ENCODE assay signal across 26 cellular contexts in genomic region chr19:1422943-1423342, GRCh38. TPM values are rescaled to one million over a fixed set of nuclear protein-coding genes. Genes with fewer than 3 reads are reported as not detected.
DNase-seq lines count a peak whose midpoint lies in the region; ATAC-seq and TF ChIP-seq lines count a peak whose summit lies in the region.
"Had no signal": no experiment of that assay in that cellular context is flagged by ENCODE, and none has a peak within 500 bp of the region (broad histone marks: within the 10 kb centered on the region; RNA-seq: fewer than 3 reads in every experiment).

No MANE protein-coding gene starts in this region.

- H3K4me1 ChIP-seq in adrenal gland (replicated peaks in 1 of 2) (peaks cover 0 to 35% of the 10 kb centered on the region in 2 donors), uterus (peaks cover 6% of the 10 kb centered on the region in 2 donors)

- H3K36me3 Mint-ChIP-seq in stimulated activated naive CD8-positive, alpha-beta T cell treated with anti-CD3 and anti-CD28 coated beads, Interleukin-15, Interleukin-2, amounts not matched to agents 100 ng/mL and 50 ng/mL, for 24 hours (ENCODE audit: low read depth), result peaks cover 62% of the 10 kb centered on the region
- peaks cover 22% of the 10 kb centered on the region for H3K36me3 Mint-ChIP-seq in mesothelial cell of epicardium
- peaks cover 39 to 59% of the 10 kb centered on the region in 2 donors for H3K36me3 Mint-ChIP-seq in stimulated activated naive B cell treated with anti-CD40 and anti-IgM and Interleukin-4, amounts not matched to agents 10 μg/mL and 1 μg/mL and 100 μg/mL, for 72 hours

- H3K4me1 Mint-ChIP-seq in stimulated activated naive CD8-positive, alpha-beta T cell treated with anti-CD3 and anti-CD28 coated beads, Interleukin-15, Interleukin-2, amounts not matched to agents 100 ng/mL and 50 ng/mL, for 24 hours (ENCODE audit: low read depth), result no peaks in the 10 kb centered on the region
- peaks cover 11% of the 10 kb centered on the region for H3K4me1 Mint-ChIP-seq in mesothelial cell of epicardium
- peaks cover 6 to 19% of the 10 kb centered on the region in 2 donors for H3K4me1 Mint-ChIP-seq in stimulated activated naive B cell treated with anti-CD40 and anti-IgM and Interleukin-4, amounts not matched to agents 10 μg/mL and 1 μg/mL and 100 μg/mL, for 72 hours
- H3K4me1 Mint-ChIP-seq: activated CD4-positive, alpha-beta memory T cell treated with anti-CD3 and anti-CD28 coated beads, Interleukin-2, amount 10 ng/mL, durations not matched to agents 7 days and 5 days; CD14-positive monocyte had no signal

- H3K27me3 Mint-ChIP-seq in stimulated activated naive CD8-positive, alpha-beta T cell treated with anti-CD3 and anti-CD28 coated beads, Interleukin-15, Interleukin-2, amounts not matched to agents 100 ng/mL and 50 ng/mL, for 24 hours, result no peaks in the 10 kb centered on the region
- H3K27me3 Mint-ChIP-seq in mesothelial cell of epicardium (ENCODE audit: low read depth), result no peaks in the 10 kb centered on the region
- H3K27me3 Mint-ChIP-seq in stimulated activated naive B cell treated with anti-CD40 and anti-IgM and Interleukin-4, amounts not matched to agents 10 μg/mL and 1 μg/mL and 100 μg/mL, for 72 hours, result no peaks in the 10 kb centered on the region
- H3K27me3 Mint-ChIP-seq: activated CD4-positive, alpha-beta memory T cell treated with anti-CD3 and anti-CD28 coated beads, Interleukin-2, amount 10 ng/mL, durations not matched to agents 7 days and 5 days; activated naive CD8-positive, alpha-beta T cell treated with anti-CD3 and anti-CD28 coated beads, Interleukin-2, amount 10 ng/mL, durations not matched to agents 7 days and 5 days; naive thymus-derived CD4-positive, alpha-beta T cell had no signal

- H3K27ac Mint-ChIP-seq in stimulated activated naive CD8-positive, alpha-beta T cell treated with anti-CD3 and anti-CD28 coated beads, Interleukin-15, Interleukin-2, amounts not matched to agents 100 ng/mL and 50 ng/mL, for 24 hours, result peak overlapping the region; percentile 54
- peak overlapping the region; percentile 77 for H3K27ac Mint-ChIP-seq in mesothelial cell of epicardium
- H3K27ac Mint-ChIP-seq in stimulated activated naive B cell treated with anti-CD40 and anti-IgM and Interleukin-4, amounts not matched to agents 10 μg/mL and 1 μg/mL and 100 μg/mL, for 72 hours, result no peak overlapping the region
- H3K27ac Mint-ChIP-seq: activated CD4-positive, alpha-beta memory T cell treated with anti-CD3 and anti-CD28 coated beads, Interleukin-2, amount 10 ng/mL, durations not matched to agents 7 days and 5 days; activated naive CD8-positive, alpha-beta T cell treated with anti-CD3 and anti-CD28 coated beads, Interleukin-2, amount 10 ng/mL, durations not matched to agents 7 days and 5 days had no signal

- H3K27me3 ChIP-seq in adrenal gland (no peaks in the 10 kb centered on the region), uterus (no peaks in the 10 kb centered on the region)
- H3K27me3 ChIP-seq: upper lobe of left lung had no signal

- ATAC-seq in stimulated activated naive CD8-positive, alpha-beta T cell treated with anti-CD3 and anti-CD28 coated beads, Interleukin-15, Interleukin-2, amounts not matched to agents 100 U/mL and 50 U/mL, for 24 hours, result no peak
- ATAC-seq in stimulated activated naive B cell treated with anti-CD40 and anti-IgM and Interleukin-4, amounts not matched to agents 10 μg/mL and 1 μg/mL and 100 μg/mL, for 72 hours (replicated peaks), result no peak
- ATAC-seq: GM12878 had no signal

- H3K4me3 ChIP-seq in adrenal gland, result no peak overlapping the region
- H3K4me3 ChIP-seq in uterus, result no peak overlapping the region
- H3K4me3 ChIP-seq in foreskin fibroblast (ENCODE audit: low read depth in 1 of 2, low read length in 2 of 2), result no peak overlapping the region
- H3K4me3 ChIP-seq: GM12878, upper lobe of left lung had no signal

- H3K9me3 ChIP-seq in adrenal gland (replicated peaks in 1 of 3) (no peaks in the 10 kb centered on the region), uterus (no peaks in the 10 kb centered on the region)
- H3K9me3 ChIP-seq: upper lobe of left lung had no signal

- TF ChIP-seq CTCF in adrenal gland (IDR thresholded peaks at IDR 0.05) (no peak), mesothelial cell of epicardium (IDR thresholded peaks at IDR 0.05; ENCODE audit: unreplicated experiment) (no peak), uterus (IDR thresholded peaks at IDR 0.05) (no peak), foreskin fibroblast (IDR thresholded peaks at IDR 0.05; ENCODE audit: low read depth, low read length) (no peak)

- TF ChIP-seq POLR2A in adrenal gland (IDR thresholded peaks at IDR 0.05) (no peak), uterus (IDR thresholded peaks at IDR 0.05) (no peak)

- no peak overlapping the region for H3K4me3 Mint-ChIP-seq in stimulated activated naive CD8-positive, alpha-beta T cell treated with anti-CD3 and anti-CD28 coated beads, Interleukin-15, Interleukin-2, amounts not matched to agents 100 ng/mL and 50 ng/mL, for 24 hours
- no peak overlapping the region for H3K4me3 Mint-ChIP-seq in mesothelial cell of epicardium
- H3K4me3 Mint-ChIP-seq in stimulated activated naive B cell treated with anti-CD40 and anti-IgM and Interleukin-4, amounts not matched to agents 10 μg/mL and 1 μg/mL and 100 μg/mL, for 72 hours, result no peak overlapping the region
- H3K4me3 Mint-ChIP-seq: activated CD4-positive, alpha-beta memory T cell treated with anti-CD3 and anti-CD28 coated beads, Interleukin-2, amount 10 ng/mL, durations not matched to agents 7 days and 5 days; activated naive CD8-positive, alpha-beta T cell treated with anti-CD3 and anti-CD28 coated beads, Interleukin-2, amount 10 ng/mL, durations not matched to agents 7 days and 5 days; CD14-positive monocyte; naive thymus-derived CD4-positive, alpha-beta T cell had no signal

- peaks cover 0 to 67% of the 10 kb centered on the region in 2 donors for H3K36me3 ChIP-seq in adrenal gland (replicated peaks in 1 of 2)
- H3K36me3 ChIP-seq in uterus, result no peaks in the 10 kb centered on the region

- no peaks in the 10 kb centered on the region for H3K9me3 Mint-ChIP-seq in stimulated activated naive CD8-positive, alpha-beta T cell treated with anti-CD3 and anti-CD28 coated beads, Interleukin-15, Interleukin-2, amounts not matched to agents 100 ng/mL and 50 ng/mL, for 24 hours
- no peaks in the 10 kb centered on the region for H3K9me3 Mint-ChIP-seq in mesothelial cell of epicardium
- no peaks in the 10 kb centered on the region for H3K9me3 Mint-ChIP-seq in stimulated activated naive B cell treated with anti-CD40 and anti-IgM and Interleukin-4, amounts not matched to agents 10 μg/mL and 1 μg/mL and 100 μg/mL, for 72 hours
- H3K9me3 Mint-ChIP-seq: activated CD4-positive, alpha-beta memory T cell treated with anti-CD3 and anti-CD28 coated beads, Interleukin-2, amount 10 ng/mL, durations not matched to agents 7 days and 5 days; activated naive CD8-positive, alpha-beta T cell treated with anti-CD3 and anti-CD28 coated beads, Interleukin-2, amount 10 ng/mL, durations not matched to agents 7 days and 5 days; CD14-positive monocyte had no signal

- H3K27ac ChIP-seq in adrenal gland, result peak overlapping the region; percentile 50 to 86 (median 65)
- peak overlapping the region; percentile 3 to 24 for H3K27ac ChIP-seq in uterus
- H3K27ac ChIP-seq: upper lobe of left lung had no signal

- intact Hi-C loops in adrenal gland (cut with DNase I), result no loop called here
- intact Hi-C loops in uterus (cut with DNase I; ENCODE audit: low total_unique reads), result no loop called here

- no peak for DNase-seq in stimulated activated naive CD8-positive, alpha-beta T cell treated with anti-CD3 and anti-CD28 coated beads, Interleukin-15, Interleukin-2, amounts not matched to agents 100 U/mL and 50 U/mL, for 24 hours
- DNase-seq in adrenal gland (no peak), mesothelial cell of epicardium (ENCODE audit: low spot score in 2 of 2, unreplicated experiment in 2 of 2) (no peak), uterus (no peak), GOT3 (lab: John Stamatoyannopoulos, UW) (no peak), foreskin fibroblast (no peak)
- DNase-seq in stimulated activated naive B cell treated with anti-CD40 and anti-IgM and Interleukin-4, amounts not matched to agents 10 μg/mL and 1 μg/mL and 100 μg/mL, for 72 hours, result no peak
- DNase-seq: activated CD4-positive, alpha-beta memory T cell treated with anti-CD3 and anti-CD28 coated beads, Interleukin-2, amount 10 ng/mL, durations not matched to agents 7 days and 5 days; activated CD4-positive, CD25-positive, alpha-beta regulatory T cell treated with anti-CD3 and anti-CD28 coated beads, Interleukin-2, amount 50 U/mL, for 72 hours; activated effector memory CD4-positive, alpha-beta T cell treated with Interleukin-2 at 50 U/mL for 16 hours; activated naive CD8-positive, alpha-beta T cell treated with anti-CD3 and anti-CD28 coated beads, Interleukin-2, amount 10 ng/mL, durations not matched to agents 7 days and 5 days; caudate nucleus; cortex of kidney; Kasumi-1; midbrain; naive thymus-derived CD4-positive, alpha-beta T cell; NCI-H1694; NCI-H2171; NCI-H510A treated with DMSO at 0.1 percent for 48 hours; NK-92 treated with Interleukin-12 subunit alpha and Interleukin-12 subunit beta, amount 100 ng/mL, for 24 hours; SHP77 treated with DMSO at 0.1 percent for 48 hours; substantia nigra had no signal

- 86 to 93% (median 89%) methylated on average over 10 to 24 of the region's 24 CpGs for WGBS in adrenal gland, 4 donors

RNA-seq across cellular contexts. Expression of gene RPS15, which starts 15.3 kb away (rescaled TPM):
- total RNA-seq in adrenal gland (1,000 to 10,000 TPM in 6 of 8 donors, 100 to 1,000 TPM in 2; 929 to 3,934 (median 1,829) TPM), mesothelial cell of epicardium (1,014 to 1,040 TPM (median 1,034 TPM) in 3 replicates), uterus (1,000 to 10,000 TPM in 3 of 4 donors, 100 to 1,000 TPM in 1; 648 to 5,728 (median 1,854) TPM)
- polyA plus RNA-seq in adrenal gland, result 1,000 to 10,000 TPM in 2 of 3 donors, 100 to 1,000 TPM in 1; 471 to 4,071 (median 2,224) TPM

RNA-seq across cellular contexts. Expression of gene DAZAP1, which starts 15.6 kb away (rescaled TPM):
- total RNA-seq in adrenal gland, result 10 to 100 TPM; 11.5 to 87.5 (median 43.8) TPM
- 100 to 1,000 TPM in 1 of 3 donors, 10 to 100 TPM in 2; 60.0 to 117 (median 77.5) TPM for polyA plus RNA-seq in adrenal gland
- 130 to 134 TPM (median 131 TPM) in 3 replicates for total RNA-seq in mesothelial cell of epicardium
- 100 to 1,000 TPM in 1 of 4 donors, 10 to 100 TPM in 1, 1 to 10 TPM in 2; 1.2 to 102 (median 23.8) TPM for total RNA-seq in uterus

RNA-seq across cellular contexts. Expression of gene GAMT, which starts 21.6 kb away (rescaled TPM):
- 10 to 100 TPM; 14.8 to 96.9 (median 36.3) TPM for total RNA-seq in adrenal gland
- 10 to 100 TPM in 2 of 3 donors, 1 to 10 TPM in 1; 7.4 to 84.5 (median 74.2) TPM for polyA plus RNA-seq in adrenal gland
- total RNA-seq in mesothelial cell of epicardium, result 41.5 to 44.5 TPM (median 42.6 TPM) in 3 replicates
- total RNA-seq in uterus, result 10 to 100 TPM in 2 of 4 donors, 1 to 10 TPM in 2; 3.3 to 14.4 (median 8.4) TPM

RNA-seq across cellular contexts. Expression of gene APC2, which starts 27.0 kb away (rescaled TPM):
- 1 to 10 TPM in 3 of 8 donors, under 1 TPM in 5; 0.06 to 6.9 (median 0.32) TPM for total RNA-seq in adrenal gland
- polyA plus RNA-seq in adrenal gland, result 10 to 100 TPM in 1 of 3 donors, under 1 TPM in 2; 0.71 to 12.9 (median 0.82) TPM
- total RNA-seq in mesothelial cell of epicardium, result 2.3 to 2.8 TPM (median 2.4 TPM) in 3 replicates
- 1 to 10 TPM in 1 of 4 donors, under 1 TPM in 2, not detected in 1; 0.12 to 3.5 (median 0.77) TPM for total RNA-seq in uterus
- polyA plus RNA-seq: CD14-positive monocyte had no signal

RNA-seq across cellular contexts. Expression of gene NDUFS7, which starts 39.2 kb away (rescaled TPM):
- total RNA-seq in adrenal gland, result 100 to 1,000 TPM; 128 to 286 (median 157) TPM
- polyA plus RNA-seq in adrenal gland, result 100 to 1,000 TPM in 2 of 3 donors, 1 to 10 TPM in 1; 4.7 to 267 (median 134) TPM
- total RNA-seq in mesothelial cell of epicardium, result 52.2 to 56.8 TPM (median 55.9 TPM) in 3 replicates
- 10 to 100 TPM; 39.2 to 65.5 (median 42.1) TPM for total RNA-seq in uterus
